In the genomic region with DNA sequence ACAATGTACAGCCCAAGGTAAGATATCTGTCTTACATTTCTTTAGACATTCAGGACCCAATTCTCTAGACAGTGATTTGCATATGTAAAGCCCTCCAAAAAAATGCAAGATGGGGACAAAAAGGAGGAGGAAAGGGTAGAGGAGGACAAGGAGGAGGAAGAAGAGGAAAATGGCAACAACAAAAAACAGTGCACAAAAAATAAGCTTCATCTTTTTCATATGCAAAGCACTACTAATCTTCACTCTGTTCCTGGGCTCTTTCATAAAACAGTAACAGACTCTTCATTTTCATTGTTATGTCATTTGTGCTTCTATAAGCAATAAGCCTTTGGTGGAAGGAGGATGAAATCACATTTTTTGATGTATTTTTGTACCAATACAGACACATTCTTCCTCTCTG, we compare ENCODE assay signal across 36 cellular contexts.
"Had no signal": no experiment of that assay in that cellular context is flagged by ENCODE, and none has a peak within 500 bp of the region (broad histone marks: within the 10 kb centered on the region; RNA-seq: fewer than 3 reads in every experiment).

No MANE protein-coding gene starts in this region.

- H3K4me1 Mint-ChIP-seq: activated naive CD4-positive, alpha-beta T cell treated with anti-CD3 and anti-CD28 coated beads, Interleukin-2, amount 10 ng/mL, durations not matched to agents 7 days and 5 days; activated naive CD4-positive, alpha-beta T cell treated with anti-CD3 and anti-CD28 coated beads, Interleukin-2, amount 50 U/mL, for 24 hours; activated naive CD8-positive, alpha-beta T cell treated with anti-CD3 and anti-CD28 coated beads for 36 hours; activated naive CD8-positive, alpha-beta T cell treated with anti-CD3 and anti-CD28 coated beads, Interleukin-2, amount 10 ng/mL, durations not matched to agents 7 days and 5 days; activated T-helper 17 cell treated with anti-CD3 and anti-CD28 coated beads, Interleukin-2, amount 50 U/mL, for 72 hours; brain; central memory CD8-positive, alpha-beta T cell had no signal

- H3K9me3 ChIP-seq: adrenal gland, ascending aorta, body of pancreas, breast epithelium had no signal

- H3K9me3 Mint-ChIP-seq: activated naive CD4-positive, alpha-beta T cell treated with anti-CD3 and anti-CD28 coated beads, Interleukin-2, amount 10 ng/mL, durations not matched to agents 7 days and 5 days; activated naive CD4-positive, alpha-beta T cell treated with anti-CD3 and anti-CD28 coated beads, Interleukin-2, amount 50 U/mL, for 24 hours; activated naive CD8-positive, alpha-beta T cell treated with anti-CD3 and anti-CD28 coated beads for 36 hours; activated naive CD8-positive, alpha-beta T cell treated with anti-CD3 and anti-CD28 coated beads, Interleukin-2, amount 10 ng/mL, durations not matched to agents 7 days and 5 days; activated T-cell treated with anti-CD3 and anti-CD28 coated beads, Interleukin-2, amount 50 U/mL, for 24 hours had no signal

- H3K4me3 ChIP-seq: adrenal gland, ascending aorta, body of pancreas, breast epithelium, cardiac muscle cell had no signal

- H3K27me3 ChIP-seq: adrenal gland, ascending aorta, body of pancreas, brain microvascular endothelial cell, breast epithelium, cardiac muscle cell had no signal

- H3K36me3 Mint-ChIP-seq: activated naive CD4-positive, alpha-beta T cell treated with anti-CD3 and anti-CD28 coated beads, Interleukin-2, amount 10 ng/mL, durations not matched to agents 7 days and 5 days; activated naive CD4-positive, alpha-beta T cell treated with anti-CD3 and anti-CD28 coated beads, Interleukin-2, amount 50 U/mL, for 24 hours; activated naive CD4-positive, alpha-beta T cell treated with anti-CD3 and anti-CD28 coated beads, Interleukin-2, amount 50 U/mL, for 72 hours; activated naive CD8-positive, alpha-beta T cell; activated naive CD8-positive, alpha-beta T cell treated with anti-CD3 and anti-CD28 coated beads for 36 hours; activated naive CD8-positive, alpha-beta T cell treated with anti-CD3 and anti-CD28 coated beads, Interleukin-2, amount 10 ng/mL, durations not matched to agents 7 days and 5 days; brain had no signal

- H3K4me3 Mint-ChIP-seq: activated naive CD4-positive, alpha-beta T cell treated with anti-CD3 and anti-CD28 coated beads for 36 hours; activated naive CD4-positive, alpha-beta T cell treated with anti-CD3 and anti-CD28 coated beads, Interleukin-2, amount 10 ng/mL, durations not matched to agents 7 days and 5 days; activated naive CD4-positive, alpha-beta T cell treated with anti-CD3 and anti-CD28 coated beads, Interleukin-2, amount 50 U/mL, for 24 hours; activated naive CD8-positive, alpha-beta T cell; activated naive CD8-positive, alpha-beta T cell treated with anti-CD3 and anti-CD28 coated beads for 36 hours; activated naive CD8-positive, alpha-beta T cell treated with anti-CD3 and anti-CD28 coated beads, Interleukin-2, amount 10 ng/mL, durations not matched to agents 7 days and 5 days; activated T-cell treated with anti-CD3 and anti-CD28 coated beads, Interleukin-2, amount 50 U/mL, for 24 hours; activated T-cell treated with anti-CD3 and anti-CD28 coated beads, Interleukin-2, amount 50 U/mL, for 4 hours; activated T-cell treated with anti-CD3 and anti-CD28 coated beads, Interleukin-2, amount 50 U/mL, for 72 hours; activated T-helper 1 cell treated with anti-CD3 and anti-CD28 coated beads, Interleukin-12 subunit alpha, Interleukin-12 subunit beta, Interleukin-2, Interleukin-4 antibody, amounts not matched to agents 30 ng/mL and 10 ng/mL and 1 ng/mL, durations not matched to agents 14 hours and 24 hours and 36 hours; activated T-helper 17 cell treated with anti-CD3 and anti-CD28 coated beads, Interleukin-2, amount 50 U/mL, for 72 hours; brain; central memory CD8-positive, alpha-beta T cell had no signal

- H3K4me1 ChIP-seq: adrenal gland, ascending aorta, body of pancreas, breast epithelium had no signal

- H3K27me3 Mint-ChIP-seq: activated naive CD4-positive, alpha-beta T cell treated with anti-CD3 and anti-CD28 coated beads, Interleukin-2, amount 10 ng/mL, durations not matched to agents 7 days and 5 days; activated naive CD4-positive, alpha-beta T cell treated with anti-CD3 and anti-CD28 coated beads, Interleukin-2, amount 50 U/mL, for 24 hours; activated naive CD8-positive, alpha-beta T cell; activated naive CD8-positive, alpha-beta T cell treated with anti-CD3 and anti-CD28 coated beads, Interleukin-2, amount 10 ng/mL, durations not matched to agents 7 days and 5 days; activated T-cell treated with anti-CD3 and anti-CD28 coated beads, Interleukin-2, amount 50 U/mL, for 24 hours; activated T-helper 17 cell treated with anti-CD3 and anti-CD28 coated beads, Interleukin-2, amount 50 U/mL, for 72 hours; brain; central memory CD8-positive, alpha-beta T cell had no signal

- ATAC-seq: activated naive CD4-positive, alpha-beta T cell treated with anti-CD3 and anti-CD28 coated beads, Interleukin-2, amount 50 U/mL, for 72 hours; activated T-cell treated with anti-CD3 and anti-CD28 coated beads, Interleukin-2, amount 50 U/mL, for 4 hours; activated T-cell treated with anti-CD3 and anti-CD28 coated beads, Interleukin-2, amount 50 U/mL, for 72 hours; activated T-helper 17 cell treated with anti-CD3 and anti-CD28 coated beads, Interleukin-2, amount 50 U/mL, for 72 hours; body of pancreas had no signal

- H3K27ac Mint-ChIP-seq: activated naive CD4-positive, alpha-beta T cell treated with anti-CD3 and anti-CD28 coated beads for 36 hours; activated naive CD4-positive, alpha-beta T cell treated with anti-CD3 and anti-CD28 coated beads, Interleukin-2, amount 10 ng/mL, durations not matched to agents 7 days and 5 days; activated naive CD4-positive, alpha-beta T cell treated with anti-CD3 and anti-CD28 coated beads, Interleukin-2, amount 50 U/mL, for 24 hours; activated naive CD4-positive, alpha-beta T cell treated with anti-CD3 and anti-CD28 coated beads, Interleukin-2, amount 50 U/mL, for 72 hours; activated naive CD8-positive, alpha-beta T cell; activated naive CD8-positive, alpha-beta T cell treated with anti-CD3 and anti-CD28 coated beads for 36 hours; activated naive CD8-positive, alpha-beta T cell treated with anti-CD3 and anti-CD28 coated beads, Interleukin-2, amount 10 ng/mL, durations not matched to agents 7 days and 5 days; activated T-cell treated with anti-CD3 and anti-CD28 coated beads, Interleukin-2, amount 50 U/mL, for 24 hours; activated T-cell treated with anti-CD3 and anti-CD28 coated beads, Interleukin-2, amount 50 U/mL, for 72 hours; activated T-helper 1 cell treated with anti-CD3 and anti-CD28 coated beads, Interleukin-12 subunit alpha, Interleukin-12 subunit beta, Interleukin-2, Interleukin-4 antibody, amounts not matched to agents 30 ng/mL and 10 ng/mL and 1 ng/mL, durations not matched to agents 14 hours and 24 hours and 36 hours; activated T-helper 17 cell treated with anti-CD3 and anti-CD28 coated beads, Interleukin-2, amount 50 U/mL, for 72 hours; activated T-helper 2 cell treated with anti-CD3 and anti-CD28 coated beads, Interferon-gamma antibody, Interleukin-2, Interleukin-4, amounts not matched to agents 10 μg/mL and 5 μg/mL and 100 μg/mL, durations not matched to agents 14 hours and 24 hours and 36 hours; brain had no signal

- H3K36me3 ChIP-seq: adrenal gland, ascending aorta, brain microvascular endothelial cell, breast epithelium, cardiac muscle cell had no signal

- H3K27ac ChIP-seq: adrenal gland, ascending aorta, body of pancreas, brain microvascular endothelial cell, breast epithelium, cardiac muscle cell had no signal

- DNase-seq: activated effector memory CD4-positive, alpha-beta T cell treated with anti-CD3 and anti-CD28 coated beads, Interleukin-2, amount 50 U/mL, for 16 hours; activated effector memory CD4-positive, alpha-beta T cell treated with Interleukin-2 at 50 U/mL for 16 hours; activated gamma-delta T cell; activated gamma-delta T cell treated with Interleukin-2 at 50 U/mL for 16 hours; activated naive CD4-positive, alpha-beta T cell; activated naive CD4-positive, alpha-beta T cell treated with anti-CD3 and anti-CD28 coated beads for 36 hours; activated naive CD4-positive, alpha-beta T cell treated with anti-CD3 and anti-CD28 coated beads, Interleukin-2, amount 10 ng/mL, durations not matched to agents 7 days and 5 days; activated naive CD4-positive, alpha-beta T cell treated with anti-CD3 and anti-CD28 coated beads, Interleukin-2, amount 50 U/mL, for 16 hours; activated naive CD4-positive, alpha-beta T cell treated with Interleukin-2 at 50 U/mL for 16 hours; activated naive CD8-positive, alpha-beta T cell treated with anti-CD3 and anti-CD28 coated beads for 36 hours; activated naive CD8-positive, alpha-beta T cell treated with anti-CD3 and anti-CD28 coated beads, Interleukin-2, amount 10 ng/mL, durations not matched to agents 7 days and 5 days; activated T-cell treated with anti-CD3 and anti-CD28 coated beads, Interleukin-2, amount 50 U/mL, for 1 hour; activated T-cell treated with anti-CD3 and anti-CD28 coated beads, Interleukin-2, amount 50 U/mL, for 24 hours; activated T-cell treated with anti-CD3 and anti-CD28 coated beads, Interleukin-2, amount 50 U/mL, for 4 hours; activated T-cell treated with anti-CD3 and anti-CD28 coated beads, Interleukin-2, amount 50 U/mL, for 48 hours; activated T-cell treated with anti-CD3 and anti-CD28 coated beads, Interleukin-2, amount 50 U/mL, for 72 hours; adrenal gland; amniotic stem cell; amygdala; anterior cingulate cortex; aorta; body of pancreas; brain microvascular endothelial cell; central memory CD4-positive, alpha-beta T cell; cerebellar nuclear complex had no signal
